Comparison of ENCODE assay signal across 10 cellular contexts in the genomic region with DNA sequence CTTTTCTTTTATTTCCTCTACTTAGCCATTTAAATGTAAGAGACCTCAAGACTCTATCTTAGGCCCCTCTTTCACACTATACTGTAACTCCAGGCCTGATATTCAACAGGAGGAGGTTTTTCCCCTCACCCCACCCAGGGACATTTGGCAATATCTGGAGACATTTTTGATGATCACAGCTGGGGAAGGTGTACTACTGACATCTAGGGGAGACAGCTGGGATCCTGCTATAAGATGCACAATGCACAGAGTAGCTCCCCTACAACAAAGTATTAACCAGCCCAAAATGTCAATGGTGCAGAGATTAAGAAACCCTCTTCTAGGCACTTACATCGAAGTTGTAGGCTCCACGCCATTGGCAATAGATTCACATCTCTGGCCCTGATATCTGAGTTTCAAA.
A peak's percentile ranks its signal among the peaks of the same experiment; 100 is the strongest.
DNase-seq lines count a peak whose midpoint lies in the region; ATAC-seq, FAIRE-seq and TF ChIP-seq lines count a peak whose summit lies in the region.
"Had no signal": no experiment of that assay in that cellular context is flagged by ENCODE, and none has a peak within 500 bp of the region (broad histone marks: within the 10 kb centered on the region; RNA-seq: fewer than 3 reads in every experiment).

No MANE protein-coding gene starts in this region.

- DNase-seq in GM12878 (ENCODE audit: low read depth, low spot score) = no peak
- DNase-seq in osteocyte (ENCODE audit: extremely low spot score, unreplicated experiment) = no peak
- DNase-seq in germinal center (ENCODE audit: low spot score) = no peak
- DNase-seq in coronary artery (ENCODE audit: low spot score) = no peak
- no peak for DNase-seq in stimulated activated CD4-positive, alpha-beta T cell treated with anti-CD3 and anti-CD28 coated beads, Interleukin-4, amount 100 ng/mL, for 24 hours
- DNase-seq: heart left ventricle, NCI-H2029 had no signal

- no peaks in the 10 kb centered on the region for H3K4me1 Mint-ChIP-seq in osteocyte (ENCODE audit: unreplicated experiment)

- H3K79me2 ChIP-seq in Loucy (ENCODE audit: insufficient read depth, low read length) (no peaks in the 10 kb centered on the region), GM12878 (ENCODE audit: control insufficient read depth, insufficient read depth, low read length) (no peaks in the 10 kb centered on the region)

- no peak overlapping the region for H3K4me3 Mint-ChIP-seq in osteocyte (ENCODE audit: unreplicated experiment)

- H3K9ac ChIP-seq in Loucy (ENCODE audit: low read depth, low read length, poor library complexity, severe bottlenecking) (no peak overlapping the region), GM12878 (ENCODE audit: control insufficient read depth, insufficient read depth, low read length) (no peak overlapping the region)

- no peak for TF ChIP-seq POLR2A in GM12878 (IDR thresholded peaks at IDR 0.05; ENCODE audit: low read depth, low read length)

- H3K36me3 ChIP-seq in Loucy (ENCODE audit: insufficient read depth, low read length) (no peaks in the 10 kb centered on the region), GM12878 (ENCODE audit: control insufficient read depth in 2 of 2, insufficient read depth in 2 of 2, low read length in 1 of 2) (no peaks in the 10 kb centered on the region)
- H3K36me3 ChIP-seq: cardiac muscle cell, heart left ventricle had no signal

- H3K4me1 ChIP-seq in Loucy (ENCODE audit: insufficient read depth, low read length, poor library complexity, severe bottlenecking) = no peaks in the 10 kb centered on the region
- H3K4me1 ChIP-seq in GM12878 (ENCODE audit: control insufficient read depth, insufficient read depth, low read length) = no peaks in the 10 kb centered on the region
- H3K4me1 ChIP-seq: heart left ventricle had no signal

- no peaks in the 10 kb centered on the region for H3K9me3 Mint-ChIP-seq in osteocyte (ENCODE audit: unreplicated experiment)

- POLR2A ChIA-PET in GM12878 (lab: Charles Lee) = no interaction called here

- in situ Hi-C loops in GM12878 (cut with MboI) = no loop called here

- no peaks in the 10 kb centered on the region for H3F3A ChIP-seq in Loucy (ENCODE audit: low read depth)

- SMC1A ChIA-PET in GM12878 (lab: Charles Lee; ENCODE audit: uncharacterized antibody, unreplicated experiment) = interaction anchor here (0.6 kb wide), 1 partner anchor 1941 kb away, joined by 3 read pairs; no protein-coding TSS in a partner anchor

- H3K27ac ChIP-seq in GM12878 (ENCODE audit: control insufficient read depth, insufficient read depth) (no peak overlapping the region), coronary artery (no peak overlapping the region)
- H3K27ac ChIP-seq: cardiac muscle cell, heart left ventricle had no signal

- CTCF ChIA-PET in GM12878 (lab: Yijun Ruan, JAX) = interaction anchor here (0.6 to 1.0 kb wide), 2 partner anchors 17 to 124 kb away, joined by 3 read pairs; no protein-coding TSS in a partner anchor

- H3K36me3 Mint-ChIP-seq in osteocyte (ENCODE audit: unreplicated experiment) = no peaks in the 10 kb centered on the region

- H3K4me3 ChIP-seq in Loucy (ENCODE audit: low read length, poor library complexity, severe bottlenecking) = no peak overlapping the region
- no peak overlapping the region for H3K4me3 ChIP-seq in GM12878
- H3K4me3 ChIP-seq in coronary artery = no peak overlapping the region
- H3K4me3 ChIP-seq: cardiac muscle cell, heart left ventricle had no signal

- H3K9me2 ChIP-seq in Loucy (replicated peaks; ENCODE audit: low read depth, low read length) = no peaks in the 10 kb centered on the region

- no peak for TF ChIP-seq EP300 in GM12878 (IDR thresholded peaks at IDR 0.05; ENCODE audit: borderline replicate concordance in 1 of 2, control insufficient read depth in 1 of 2, low read depth in 2 of 2, low read length in 2 of 2)

- H3K27me3 ChIP-seq in Loucy (ENCODE audit: insufficient read depth, low read length, poor library complexity, severe bottlenecking) = no peaks in the 10 kb centered on the region
- H3K27me3 ChIP-seq in GM12878 (replicated peaks in 1 of 2; ENCODE audit: control insufficient read depth in 2 of 2, insufficient read depth in 2 of 2, low read length in 1 of 2) = no peaks in the 10 kb centered on the region
- H3K27me3 ChIP-seq: cardiac muscle cell, heart left ventricle had no signal

- no peak for FAIRE-seq in GM12878 (lab: Jason Lieb, UNC)

- H4K20me1 ChIP-seq in Loucy (ENCODE audit: insufficient read depth, low read length, poor library complexity, severe bottlenecking) = no peaks in the 10 kb centered on the region
- H4K20me1 ChIP-seq in GM12878 (ENCODE audit: control insufficient read depth, insufficient read depth) = no peaks in the 10 kb centered on the region

- TF ChIP-seq CTCF in GM12873 (IDR thresholded peaks at IDR 0.05; ENCODE audit: insufficient read depth, low read depth, low read length, missing control alignments) (peak; percentile 43), Loucy (conservative IDR thresholded peaks at IDR 0.05; ENCODE audit: low read length) (peak; percentile 79), GM12878 (IDR thresholded peaks at IDR 0.05 in 2 of 3, conservative IDR thresholded peaks at IDR 0.05 in 1 of 3; ENCODE audit: control insufficient read depth in 2 of 3, extremely low read depth in 1 of 3, insufficient read depth in 1 of 3, low read depth in 3 of 3, low read length in 3 of 3) (peak; percentile 9 to 34 (median 13); a peak in 2 of 6 replicates), osteocyte (IDR thresholded peaks at IDR 0.05) (peak; percentile 54), coronary artery (IDR thresholded peaks at IDR 0.05) (no peak)

- intact Hi-C loops in GM12878 (cut with micrococcal nuclease; ENCODE audit: unreplicated experiment) = no loop called here

- BruUV-seq in GM12878 (replicated peaks; lab: Mats Ljungman, UMichigan) = no TSS peak

- H3K27me3 Mint-ChIP-seq in osteocyte (ENCODE audit: unreplicated experiment) = peaks cover 15% of the 10 kb centered on the region

- no peak overlapping the region for H3K27ac Mint-ChIP-seq in osteocyte (ENCODE audit: unreplicated experiment)

- H3K4me2 ChIP-seq in Loucy (ENCODE audit: low read depth, low read length, poor library complexity, severe bottlenecking) = no peak overlapping the region
- H3K4me2 ChIP-seq in GM12878 (ENCODE audit: control insufficient read depth, insufficient read depth) = no peak overlapping the region

- H3K9me3 ChIP-seq in Loucy (ENCODE audit: insufficient read depth, low read depth, low read length) = no peaks in the 10 kb centered on the region
- H3K9me3 ChIP-seq in GM12878 (replicated peaks; ENCODE audit: control insufficient read depth, insufficient read depth, low read length) = no peaks in the 10 kb centered on the region
- H3K9me3 ChIP-seq: heart left ventricle had no signal

- peak; percentile 41; the same call in 1 of the 2 replicates for TF ChIP-seq RAD21 in GM12878 (IDR thresholded peaks at IDR 0.05; ENCODE audit: insufficient read depth, low read depth, low read length)

- WGBS in GM12878 (ENCODE audit: insufficient coverage, insufficient replicate concordance, low lambda C conversion rate, missing lambda C conversion rate) = 0% methylated on average over 2 of the region's 2 CpGs

- peak; percentile 53; the same call in 2 of the 3 replicates for ATAC-seq in GM12878
- ATAC-seq: heart left ventricle had no signal

- RAD21 ChIA-PET in GM12878 (lab: Charles Lee; ENCODE audit: unreplicated experiment) = no interaction called here

- H2AFZ ChIP-seq in Loucy (ENCODE audit: low read length) (no peak overlapping the region; the same call in 1 of the 2 replicates), GM12878 (ENCODE audit: control insufficient read depth, low read depth, low read length) (no peak overlapping the region)

TF ChIP-seq in GM12878, 131 proteins besides CTCF, POLR2A, EP300 and RAD21 (continues in another document):
- TF ChIP-seq, protein P1, sequence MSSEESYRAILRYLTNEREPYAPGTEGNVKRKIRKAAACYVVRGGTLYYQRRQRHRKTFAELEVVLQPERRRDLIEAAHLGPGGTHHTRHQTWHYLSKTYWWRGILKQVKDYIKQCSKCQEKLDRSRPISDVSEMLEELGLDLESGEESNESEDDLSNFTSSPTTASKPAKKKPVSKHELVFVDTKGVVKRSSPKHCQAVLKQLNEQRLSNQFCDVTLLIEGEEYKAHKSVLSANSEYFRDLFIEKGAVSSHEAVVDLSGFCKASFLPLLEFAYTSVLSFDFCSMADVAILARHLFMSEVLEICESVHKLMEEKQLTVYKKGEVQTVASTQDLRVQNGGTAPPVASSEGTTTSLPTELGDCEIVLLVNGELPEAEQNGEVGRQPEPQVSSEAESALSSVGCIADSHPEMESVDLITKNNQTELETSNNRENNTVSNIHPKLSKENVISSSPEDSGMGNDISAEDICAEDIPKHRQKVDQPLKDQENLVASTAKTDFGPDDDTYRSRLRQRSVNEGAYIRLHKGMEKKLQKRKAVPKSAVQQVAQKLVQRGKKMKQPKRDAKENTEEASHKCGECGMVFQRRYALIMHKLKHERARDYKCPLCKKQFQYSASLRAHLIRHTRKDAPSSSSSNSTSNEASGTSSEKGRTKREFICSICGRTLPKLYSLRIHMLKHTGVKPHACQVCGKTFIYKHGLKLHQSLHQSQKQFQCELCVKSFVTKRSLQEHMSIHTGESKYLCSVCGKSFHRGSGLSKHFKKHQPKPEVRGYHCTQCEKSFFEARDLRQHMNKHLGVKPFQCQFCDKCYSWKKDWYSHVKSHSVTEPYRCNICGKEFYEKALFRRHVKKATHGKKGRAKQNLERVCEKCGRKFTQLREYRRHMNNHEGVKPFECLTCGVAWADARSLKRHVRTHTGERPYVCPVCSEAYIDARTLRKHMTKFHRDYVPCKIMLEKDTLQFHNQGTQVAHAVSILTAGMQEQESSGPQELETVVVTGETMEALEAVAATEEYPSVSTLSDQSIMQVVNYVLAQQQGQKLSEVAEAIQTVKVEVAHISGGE (CRISPR knock-in tag; IDR thresholded peaks at IDR 0.05) = no peak
- TF ChIP-seq ZZZ3 (IDR thresholded peaks at IDR 0.05; ENCODE audit: control insufficient read depth, insufficient read length, low read depth) = no peak
- TF ChIP-seq BMI1 (IDR thresholded peaks at IDR 0.05; ENCODE audit: borderline replicate concordance) = no peak
- TF ChIP-seq RB1 (IDR thresholded peaks at IDR 0.05; ENCODE audit: borderline replicate concordance) = no peak
- TF ChIP-seq, protein P2, sequence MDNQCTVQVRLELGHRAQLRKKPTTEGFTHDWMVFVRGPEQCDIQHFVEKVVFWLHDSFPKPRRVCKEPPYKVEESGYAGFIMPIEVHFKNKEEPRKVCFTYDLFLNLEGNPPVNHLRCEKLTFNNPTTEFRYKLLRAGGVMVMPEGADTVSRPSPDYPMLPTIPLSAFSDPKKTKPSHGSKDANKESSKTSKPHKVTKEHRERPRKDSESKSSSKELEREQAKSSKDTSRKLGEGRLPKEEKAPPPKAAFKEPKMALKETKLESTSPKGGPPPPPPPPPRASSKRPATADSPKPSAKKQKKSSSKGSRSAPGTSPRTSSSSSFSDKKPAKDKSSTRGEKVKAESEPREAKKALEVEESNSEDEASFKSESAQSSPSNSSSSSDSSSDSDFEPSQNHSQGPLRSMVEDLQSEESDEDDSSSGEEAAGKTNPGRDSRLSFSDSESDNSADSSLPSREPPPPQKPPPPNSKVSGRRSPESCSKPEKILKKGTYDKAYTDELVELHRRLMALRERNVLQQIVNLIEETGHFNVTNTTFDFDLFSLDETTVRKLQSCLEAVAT (IDR thresholded peaks at IDR 0.05) = no peak
- no peak for TF ChIP-seq ZNF274 (IDR thresholded peaks at IDR 0.05; ENCODE audit: insufficient read depth, insufficient read length)
